In the genomic region with DNA sequence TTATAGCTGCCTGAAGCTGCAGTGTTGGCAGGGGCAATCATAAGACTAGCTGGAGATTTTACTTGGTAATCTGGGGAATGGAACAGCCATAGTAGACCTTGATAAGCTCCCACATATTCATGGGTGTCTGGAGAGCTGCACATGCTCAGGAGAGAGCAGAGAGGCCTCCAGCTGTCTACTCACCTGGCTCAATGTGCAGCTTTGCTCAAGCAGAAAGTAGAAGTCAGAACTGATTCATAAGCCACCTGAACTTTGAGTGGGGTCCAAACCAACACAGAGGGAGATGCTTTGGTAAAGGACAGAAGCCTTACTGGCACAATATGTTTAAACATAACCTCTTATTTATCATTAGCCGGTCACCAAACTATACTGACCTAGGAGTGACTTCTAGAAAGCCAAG, we compare ENCODE assay signal across 20 cellular contexts.
"Had no signal": no experiment of that assay in that cellular context is flagged by ENCODE, and none has a peak within 500 bp of the region (broad histone marks: within the 10 kb centered on the region; RNA-seq: fewer than 3 reads in every experiment).

No MANE protein-coding gene starts in this region.

- H3K9me3 Mint-ChIP-seq: central memory CD8-positive, alpha-beta T cell had no signal

- H3K27ac ChIP-seq: body of pancreas, coronary artery, tibial artery had no signal

- FAIRE-seq: endometrium, frontal cortex had no signal

- H3K27me3 ChIP-seq: body of pancreas, tibial artery had no signal

- H3K4me3 ChIP-seq: body of pancreas, coronary artery, tibial artery had no signal

- DNase-seq: activated naive CD4-positive, alpha-beta T cell treated with anti-CD3 and anti-CD28 coated beads for 36 hours; activated T-cell treated with anti-CD3 and anti-CD28 coated beads for 4 hours; body of pancreas; erythroblast; head of caudate nucleus; left ventricle myocardium superior; mesendoderm; occipital lobe; stimulated activated CD4-positive, alpha-beta T cell treated with anti-CD3 and anti-CD28 coated beads, Interleukin-2, amount 100 ng/mL, for 24 hours; stimulated activated naive CD8-positive, alpha-beta T cell treated with anti-CD3 and anti-CD28 coated beads, Interleukin-15, Interleukin-2, amounts not matched to agents 100 U/mL and 50 U/mL, for 24 hours; substantia nigra; tibial artery had no signal

- H3K4me1 Mint-ChIP-seq: nephron had no signal

- H3K27me3 Mint-ChIP-seq: central memory CD8-positive, alpha-beta T cell; progenitor cell of endocrine pancreas had no signal

- H3K4me3 Mint-ChIP-seq: activated naive CD4-positive, alpha-beta T cell treated with anti-CD3 and anti-CD28 coated beads for 36 hours; central memory CD8-positive, alpha-beta T cell; nephron; T-helper 1 cell treated with Interleukin-12 subunit alpha and Interleukin-12 subunit beta and Interleukin-4 antibody, amounts not matched to agents 30 μg/mL and 1 μg/mL, for 36 hours had no signal

- H3K27ac Mint-ChIP-seq: activated naive CD4-positive, alpha-beta T cell treated with anti-CD3 and anti-CD28 coated beads for 36 hours; nephron; progenitor cell of endocrine pancreas; T-helper 1 cell treated with Interleukin-12 subunit alpha and Interleukin-12 subunit beta and Interleukin-4 antibody, amounts not matched to agents 30 μg/mL and 1 μg/mL, for 36 hours had no signal

- ATAC-seq: activated CD4-positive, CD25-positive, alpha-beta regulatory T cell treated with anti-CD3 and anti-CD28 coated beads, Interleukin-2, amount 50 U/mL, for 24 hours; body of pancreas; left ventricle myocardium superior; stimulated activated naive CD8-positive, alpha-beta T cell treated with anti-CD3 and anti-CD28 coated beads, Interleukin-15, Interleukin-2, amounts not matched to agents 100 U/mL and 50 U/mL, for 24 hours had no signal

- H3K9me3 ChIP-seq: body of pancreas, tibial artery had no signal

- H3K36me3 ChIP-seq: tibial artery had no signal
